Comparison of ENCODE assay signal across 10 cellular contexts in the genomic region with DNA sequence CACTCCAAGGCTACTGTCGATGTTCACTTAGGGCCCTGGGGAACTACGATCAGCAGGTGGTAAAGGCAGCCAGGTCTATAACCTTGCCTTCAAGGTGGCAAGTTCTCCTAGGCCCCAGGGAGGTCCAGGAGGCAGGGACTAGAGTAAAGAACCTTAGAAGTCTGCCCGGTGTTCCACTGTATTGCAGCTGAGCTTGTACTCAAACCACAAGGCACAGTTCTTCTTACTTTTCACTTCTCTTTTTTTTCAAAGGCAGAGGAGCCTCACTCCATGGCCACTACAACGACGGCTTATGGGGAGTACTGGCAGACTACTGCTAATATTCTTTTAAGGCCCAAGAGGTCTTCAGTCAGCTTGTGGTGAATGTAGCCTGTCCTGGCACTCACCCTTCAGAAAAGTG.
A peak's percentile ranks its signal among the peaks of the same experiment; 100 is the strongest.
DNase-seq lines count a peak whose midpoint lies in the region; ATAC-seq and TF ChIP-seq lines count a peak whose summit lies in the region.
"Had no signal": no experiment of that assay in that cellular context is flagged by ENCODE, and none has a peak within 500 bp of the region (broad histone marks: within the 10 kb centered on the region; RNA-seq: fewer than 3 reads in every experiment).

No MANE protein-coding gene starts in this region.

- CTCF ChIA-PET in GM10248 (lab: Yijun Ruan, JAX), result no interaction called here

- H3K27ac Mint-ChIP-seq in activated T-helper 1 cell treated with anti-CD3 and anti-CD28 coated beads, Interleukin-12 subunit alpha, Interleukin-12 subunit beta, Interleukin-2, Interleukin-4 antibody, amounts not matched to agents 30 ng/mL and 10 ng/mL and 1 ng/mL, durations not matched to agents 14 hours and 24 hours and 36 hours, result no peak overlapping the region

- POLR2A ChIA-PET in GM10248 (lab: Yijun Ruan, JAX), result no interaction called here

- H3K4me3 Mint-ChIP-seq in activated T-helper 1 cell treated with anti-CD3 and anti-CD28 coated beads, Interleukin-12 subunit alpha, Interleukin-12 subunit beta, Interleukin-2, Interleukin-4 antibody, amounts not matched to agents 30 ng/mL and 10 ng/mL and 1 ng/mL, durations not matched to agents 14 hours and 24 hours and 36 hours, result no peak overlapping the region

- intact Hi-C loops in activated T-helper 1 cell treated with anti-CD3 and anti-CD28 coated beads, Interleukin-12 subunit alpha, Interleukin-12 subunit beta, Interleukin-2, Interleukin-4 antibody, amounts not matched to agents 30 ng/mL and 10 ng/mL and 1 ng/mL, durations not matched to agents 14 hours and 24 hours and 36 hours (cut with micrococcal nuclease), result no loop called here

- no peaks in the 10 kb centered on the region for H3K27me3 Mint-ChIP-seq in activated T-helper 1 cell treated with anti-CD3 and anti-CD28 coated beads, Interleukin-12 subunit alpha, Interleukin-12 subunit beta, Interleukin-2, Interleukin-4 antibody, amounts not matched to agents 30 ng/mL and 10 ng/mL and 1 ng/mL, durations not matched to agents 14 hours and 24 hours and 36 hours (ENCODE audit: insufficient read depth)

- peaks cover 19% of the 10 kb centered on the region for H3K9me3 Mint-ChIP-seq in activated T-helper 1 cell treated with anti-CD3 and anti-CD28 coated beads, Interleukin-12 subunit alpha, Interleukin-12 subunit beta, Interleukin-2, Interleukin-4 antibody, amounts not matched to agents 30 ng/mL and 10 ng/mL and 1 ng/mL, durations not matched to agents 14 hours and 24 hours and 36 hours

- DNase-seq in SIG-M5 treated with dmso at 0.1 percent for 504 hours (lab: John Stamatoyannopoulos, UW; ENCODE audit: unreplicated experiment) (peak; percentile 44), SIG-M5 (lab: John Stamatoyannopoulos, UW) (no peak), MV-4-11 (lab: John Stamatoyannopoulos, UW) (peak; percentile 76), DMS 273 (lab: John Stamatoyannopoulos, UW; ENCODE audit: unreplicated experiment) (no peak), GM10248 (ENCODE audit: extremely low spot score) (no peak), NCI-H748 treated with DMSO at 0.1 percent for 48 hours (lab: John Stamatoyannopoulos, UW) (no peak)
- no peak for DNase-seq in activated T-helper 1 cell treated with anti-CD3 and anti-CD28 coated beads, Interleukin-12 subunit alpha, Interleukin-12 subunit beta, Interleukin-2, Interleukin-4 antibody, amounts not matched to agents 30 ng/mL and 10 ng/mL and 1 ng/mL, durations not matched to agents 14 hours and 24 hours and 36 hours (ENCODE audit: low spot score)
- DNase-seq: 8988T, NCI-H187 treated with DMSO at 0.1 percent for 48 hours had no signal

- no peak for TF ChIP-seq CTCF in GM10248 (IDR thresholded peaks at IDR 0.05; ENCODE audit: control extremely low read depth, extremely low read depth, low read depth, missing control alignments)

- H3K36me3 Mint-ChIP-seq in activated T-helper 1 cell treated with anti-CD3 and anti-CD28 coated beads, Interleukin-12 subunit alpha, Interleukin-12 subunit beta, Interleukin-2, Interleukin-4 antibody, amounts not matched to agents 30 ng/mL and 10 ng/mL and 1 ng/mL, durations not matched to agents 14 hours and 24 hours and 36 hours (ENCODE audit: low read depth), result peaks cover 11% of the 10 kb centered on the region

- ATAC-seq in HG02943 (IDR thresholded peaks at IDR 0.05; ENCODE audit: low read depth, unreplicated experiment), result peak; percentile 97

- H3K4me1 Mint-ChIP-seq in activated T-helper 1 cell treated with anti-CD3 and anti-CD28 coated beads, Interleukin-12 subunit alpha, Interleukin-12 subunit beta, Interleukin-2, Interleukin-4 antibody, amounts not matched to agents 30 ng/mL and 10 ng/mL and 1 ng/mL, durations not matched to agents 14 hours and 24 hours and 36 hours (ENCODE audit: low read depth), result no peaks in the 10 kb centered on the region

Comparison
In these comparisons a context has a peak if more than half of its experiments do, and no peak if none do; other contexts are left out.
1. DNase-seq: peak in SIG-M5 treated with dmso at 0.1 percent for 504 hours (single experiment) and MV-4-11 (single experiment); none in SIG-M5 (single experiment), DMS 273 (single experiment), GM10248 (single experiment), NCI-H748 treated with DMSO at 0.1 percent for 48 hours (single experiment) and activated T-helper 1 cell treated with anti-CD3 and anti-CD28 coated beads, Interleukin-12 subunit alpha, Interleukin-12 subunit beta, Interleukin-2, Interleukin-4 antibody, amounts not matched to agents 30 ng/mL and 10 ng/mL and 1 ng/mL, durations not matched to agents 14 hours and 24 hours and 36 hours (single experiment).